Comparison of ENCODE assay signal across 9 cellular contexts in the genomic region with DNA sequence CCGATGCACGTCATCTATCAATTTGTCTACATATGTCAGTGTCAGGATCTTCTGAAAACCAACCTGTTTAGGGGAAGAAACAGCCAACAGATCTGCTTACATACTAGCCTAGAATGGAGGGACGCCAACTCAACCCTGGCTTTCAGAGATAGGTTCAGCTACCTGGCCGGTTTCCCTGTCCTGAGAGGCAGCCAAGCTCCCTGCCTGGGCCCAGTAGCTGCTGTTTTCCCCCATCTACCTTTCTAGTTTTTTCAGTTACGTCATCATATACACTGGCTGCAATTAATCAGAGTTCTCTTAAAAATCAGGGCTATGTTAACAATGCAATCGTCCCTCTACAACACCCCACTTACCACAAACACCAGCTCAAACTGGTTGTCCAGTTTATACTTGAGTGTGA. TPM values are rescaled to one million over a fixed set of nuclear protein-coding genes. Genes with fewer than 3 reads are reported as not detected.
DNase-seq lines count a peak whose midpoint lies in the region; ATAC-seq and TF ChIP-seq lines count a peak whose summit lies in the region.
"Had no signal": no experiment of that assay in that cellular context is flagged by ENCODE, and none has a peak within 500 bp of the region (broad histone marks: within the 10 kb centered on the region; RNA-seq: fewer than 3 reads in every experiment).

No MANE protein-coding gene starts in this region.

- H3K4me3 Mint-ChIP-seq in effector memory CD8-positive, alpha-beta T cell: peak overlapping the region; percentile 94 to 98
- peak overlapping the region; percentile 98 for H3K4me3 Mint-ChIP-seq in neural crest cell

- H3K4me3 ChIP-seq in NB4 (ENCODE audit: low read depth, low read length): peak overlapping the region; percentile 95

- H3K36me3 Mint-ChIP-seq in effector memory CD8-positive, alpha-beta T cell (ENCODE audit: insufficient read depth): peaks cover 57% of the 10 kb centered on the region
- H3K36me3 Mint-ChIP-seq in neural crest cell (ENCODE audit: low read depth): peaks cover 16% of the 10 kb centered on the region

- ATAC-seq in effector memory CD8-positive, alpha-beta T cell (replicated peaks): no peak
- ATAC-seq in GM18868 (IDR thresholded peaks at IDR 0.05; ENCODE audit: unreplicated experiment): no peak

- peak overlapping the region; percentile 98 to 99 for H3K27ac Mint-ChIP-seq in effector memory CD8-positive, alpha-beta T cell
- H3K27ac Mint-ChIP-seq in neural crest cell (ENCODE audit: unreplicated experiment): peak overlapping the region; percentile 99

- no peak for TF ChIP-seq POLR2A in NB4 (IDR thresholded peaks at IDR 0.05; ENCODE audit: extremely low read depth, insufficient read length)

- H3K27ac ChIP-seq in C4-2B: peak overlapping the region; percentile 92

- TF ChIP-seq CTCF in C4-2B (conservative IDR thresholded peaks at IDR 0.05): no peak
- TF ChIP-seq CTCF in NB4 (IDR thresholded peaks at IDR 0.05; ENCODE audit: low read depth, low read length): no peak
- TF ChIP-seq CTCF in neural crest cell (conservative IDR thresholded peaks at IDR 0.05): no peak

- DNase-seq in NB4 (ENCODE audit: low read depth) (no peak), neural crest cell (ENCODE audit: low read depth, low spot score) (no peak), HuH-7 (ENCODE audit: low spot score) (no peak), NCI-H774 (lab: John Stamatoyannopoulos, UW) (no peak), NCI-H1417 (lab: John Stamatoyannopoulos, UW) (no peak)
- no peak for DNase-seq in effector memory CD8-positive, alpha-beta T cell
- DNase-seq: retina had no signal

- no peaks in the 10 kb centered on the region for H3K27me3 Mint-ChIP-seq in effector memory CD8-positive, alpha-beta T cell
- H3K27me3 Mint-ChIP-seq in neural crest cell (ENCODE audit: low read depth): no peaks in the 10 kb centered on the region

- H3K9me3 Mint-ChIP-seq in effector memory CD8-positive, alpha-beta T cell: no peaks in the 10 kb centered on the region
- H3K9me3 Mint-ChIP-seq in neural crest cell: no peaks in the 10 kb centered on the region

- peaks cover 25 to 30% of the 10 kb centered on the region in 2 donors for H3K4me1 Mint-ChIP-seq in effector memory CD8-positive, alpha-beta T cell (ENCODE audit: low read depth in 2 of 2)
- peaks cover 27% of the 10 kb centered on the region for H3K4me1 Mint-ChIP-seq in neural crest cell

RNA-seq across cellular contexts. Expression of gene SRPRA, which starts 1.0 kb away (rescaled TPM):
- 70.2 and 74.6 TPM in 2 replicates for total RNA-seq in neural crest cell

RNA-seq across cellular contexts. Expression of gene FOXRED1, which starts 1.3 kb away (rescaled TPM):
- total RNA-seq in neural crest cell: 54.3 and 55.0 TPM in 2 replicates

RNA-seq across cellular contexts. Expression of gene TIRAP, which starts 15.2 kb away (rescaled TPM):
- total RNA-seq in neural crest cell: 9.7 and 10.6 TPM in 2 replicates

RNA-seq across cellular contexts. Expression of gene DCPS, which starts 36.2 kb away (rescaled TPM):
- 22.9 and 23.3 TPM in 2 replicates for total RNA-seq in neural crest cell

RNA-seq across cellular contexts. Expression of gene FAM118B, which starts 56.1 kb away (rescaled TPM):
- 28.4 and 30.1 TPM in 2 replicates for total RNA-seq in neural crest cell
